ENCODE assay signal across 13 cellular contexts in the genomic region with DNA sequence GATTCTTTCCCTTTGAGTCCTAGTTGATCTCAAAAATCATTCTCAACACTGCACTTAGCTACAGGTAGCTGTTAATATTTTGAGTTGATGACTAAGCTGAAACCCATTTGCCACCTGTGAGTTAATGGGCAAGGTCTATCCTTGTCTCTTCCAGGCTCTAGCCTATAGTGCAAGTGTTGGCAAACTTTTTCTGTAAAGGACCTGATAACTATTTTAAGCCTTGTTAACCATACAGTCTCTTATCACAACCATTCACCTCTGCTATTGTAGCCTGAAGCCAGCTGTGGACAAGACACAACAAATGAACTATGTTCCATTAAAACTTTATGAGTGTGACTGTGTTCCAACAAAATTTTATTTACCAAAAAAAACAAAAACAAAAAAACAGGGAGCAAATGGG. TPM values are rescaled to one million over a fixed set of nuclear protein-coding genes. Genes with fewer than 3 reads are reported as not detected.
DNase-seq lines count a peak whose midpoint lies in the region; ATAC-seq and TF ChIP-seq lines count a peak whose summit lies in the region.
"Had no signal": no experiment of that assay in that cellular context is flagged by ENCODE, and none has a peak within 500 bp of the region (broad histone marks: within the 10 kb centered on the region; RNA-seq: fewer than 3 reads in every experiment).

No MANE protein-coding gene starts in this region.

- H3K27me3 Mint-ChIP-seq in activated naive CD4-positive, alpha-beta T cell treated with anti-CD3 and anti-CD28 coated beads, Interleukin-2, amount 10 ng/mL, durations not matched to agents 7 days and 5 days = no peaks in the 10 kb centered on the region
- H3K27me3 Mint-ChIP-seq in WTC11 (ENCODE audit: low read depth) = no peaks in the 10 kb centered on the region
- H3K27me3 Mint-ChIP-seq in stimulated activated naive CD8-positive, alpha-beta T cell treated with anti-CD3 and anti-CD28 coated beads, Interleukin-15, amount 100 ng/mL, for 72 hours = no peaks in the 10 kb centered on the region

- peaks cover 71% of the 10 kb centered on the region for H3K4me1 Mint-ChIP-seq in activated naive CD4-positive, alpha-beta T cell treated with anti-CD3 and anti-CD28 coated beads, Interleukin-2, amount 10 ng/mL, durations not matched to agents 7 days and 5 days
- 0 out of 2 replicates have a peak, but pooled peaks cover 3% of the 10 kb centered on the region for H3K4me1 Mint-ChIP-seq in WTC11
- peaks cover 82% of the 10 kb centered on the region for H3K4me1 Mint-ChIP-seq in stimulated activated naive CD8-positive, alpha-beta T cell treated with anti-CD3 and anti-CD28 coated beads, Interleukin-15, amount 100 ng/mL, for 72 hours

- ATAC-seq in WTC11 (no peak), left lobe of liver (peak; percentile 46)
- ATAC-seq in stimulated activated naive CD8-positive, alpha-beta T cell treated with anti-CD3 and anti-CD28 coated beads, Interleukin-15, amount 100 ng/mL, for 72 hours = peak; percentile 28
- ATAC-seq: left colon had no signal

- peaks cover 71% of the 10 kb centered on the region for H3K36me3 Mint-ChIP-seq in activated naive CD4-positive, alpha-beta T cell treated with anti-CD3 and anti-CD28 coated beads, Interleukin-2, amount 10 ng/mL, durations not matched to agents 7 days and 5 days
- H3K36me3 Mint-ChIP-seq in WTC11 = peaks cover 34% of the 10 kb centered on the region

- peak overlapping the region; percentile 42 for H3K27ac Mint-ChIP-seq in activated naive CD4-positive, alpha-beta T cell treated with anti-CD3 and anti-CD28 coated beads, Interleukin-2, amount 10 ng/mL, durations not matched to agents 7 days and 5 days
- H3K27ac Mint-ChIP-seq in WTC11 = 0 out of 2 replicates have a peak overlapping the region, but pooled peaks have one; percentile 25
- peak overlapping the region in 1 of 2 donors; percentile 74 for H3K27ac Mint-ChIP-seq in stimulated activated naive CD8-positive, alpha-beta T cell treated with anti-CD3 and anti-CD28 coated beads, Interleukin-15, amount 100 ng/mL, for 72 hours

- H3K4me3 Mint-ChIP-seq in activated naive CD4-positive, alpha-beta T cell treated with anti-CD3 and anti-CD28 coated beads, Interleukin-2, amount 10 ng/mL, durations not matched to agents 7 days and 5 days = no peak overlapping the region
- no peak overlapping the region for H3K4me3 Mint-ChIP-seq in WTC11
- H3K4me3 Mint-ChIP-seq in stimulated activated naive CD8-positive, alpha-beta T cell treated with anti-CD3 and anti-CD28 coated beads, Interleukin-15, amount 100 ng/mL, for 72 hours = peak overlapping the region; percentile 14 to 24

- DNase-seq in activated naive CD4-positive, alpha-beta T cell treated with anti-CD3 and anti-CD28 coated beads, Interleukin-2, amount 10 ng/mL, durations not matched to agents 7 days and 5 days = no peak
- DNase-seq in activated naive CD4-positive, alpha-beta T cell (lab: John Stamatoyannopoulos, UW) = no peak
- DNase-seq in WTC11 (ENCODE audit: low spot score) = no peak
- DNase-seq in left lobe of liver (ENCODE audit: low spot score) = no peak
- DNase-seq in stimulated activated naive CD8-positive, alpha-beta T cell treated with anti-CD3 and anti-CD28 coated beads, Interleukin-15, amount 100 ng/mL, for 72 hours = no peak
- no peak for DNase-seq in mucosa of gallbladder (ENCODE audit: low spot score)
- DNase-seq in stimulated activated CD4-positive, alpha-beta T cell treated with anti-CD3 and anti-CD28 coated beads, Interleukin-2, amount 100 ng/mL, for 24 hours = no peak
- no peak for DNase-seq in NCI-H1105 (lab: John Stamatoyannopoulos, UW)
- DNase-seq: amygdala; effector CD4-positive, alpha-beta T cell; left colon; NCI-H2081 treated with DMSO at 0.1 percent for 48 hours; nucleus accumbens had no signal

- POLR2A ChIA-PET in WTC11 (lab: Charles Lee) = no interaction called here

- CTCF ChIA-PET in activated naive CD4-positive, alpha-beta T cell treated with anti-CD3 and anti-CD28 coated beads, Interleukin-2, amount 10 ng/mL, durations not matched to agents 7 days and 5 days (lab: Charles Lee) = no interaction called here
- CTCF ChIA-PET in WTC11 (lab: Charles Lee) = no interaction called here

- TF ChIP-seq CTCF in WTC11 (IDR thresholded peaks at IDR 0.05) = no peak

- peaks cover 15% of the 10 kb centered on the region for H3K9me3 Mint-ChIP-seq in activated naive CD4-positive, alpha-beta T cell treated with anti-CD3 and anti-CD28 coated beads, Interleukin-2, amount 10 ng/mL, durations not matched to agents 7 days and 5 days
- H3K9me3 Mint-ChIP-seq in WTC11 = peaks cover 22% of the 10 kb centered on the region
- peaks cover 0 to 16% of the 10 kb centered on the region in 2 donors for H3K9me3 Mint-ChIP-seq in stimulated activated naive CD8-positive, alpha-beta T cell treated with anti-CD3 and anti-CD28 coated beads, Interleukin-15, amount 100 ng/mL, for 72 hours

TF ChIP-seq in WTC11, 78 proteins besides CTCF, POLR2A, EP300 and RAD21:
- no peak for TF ChIP-seq E2F1 (CRISPR knock-in tag; IDR thresholded peaks at IDR 0.05)
- TF ChIP-seq TEAD4 (CRISPR knock-in tag; IDR thresholded peaks at IDR 0.05) = no peak
- TF ChIP-seq JUN (CRISPR knock-in tag; IDR thresholded peaks at IDR 0.05) = no peak
- TF ChIP-seq, protein P1, sequence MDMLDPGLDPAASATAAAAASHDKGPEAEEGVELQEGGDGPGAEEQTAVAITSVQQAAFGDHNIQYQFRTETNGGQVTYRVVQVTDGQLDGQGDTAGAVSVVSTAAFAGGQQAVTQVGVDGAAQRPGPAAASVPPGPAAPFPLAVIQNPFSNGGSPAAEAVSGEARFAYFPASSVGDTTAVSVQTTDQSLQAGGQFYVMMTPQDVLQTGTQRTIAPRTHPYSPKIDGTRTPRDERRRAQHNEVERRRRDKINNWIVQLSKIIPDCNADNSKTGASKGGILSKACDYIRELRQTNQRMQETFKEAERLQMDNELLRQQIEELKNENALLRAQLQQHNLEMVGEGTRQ (CRISPR knock-in tag; IDR thresholded peaks at IDR 0.05) = no peak
- TF ChIP-seq, protein P2, sequence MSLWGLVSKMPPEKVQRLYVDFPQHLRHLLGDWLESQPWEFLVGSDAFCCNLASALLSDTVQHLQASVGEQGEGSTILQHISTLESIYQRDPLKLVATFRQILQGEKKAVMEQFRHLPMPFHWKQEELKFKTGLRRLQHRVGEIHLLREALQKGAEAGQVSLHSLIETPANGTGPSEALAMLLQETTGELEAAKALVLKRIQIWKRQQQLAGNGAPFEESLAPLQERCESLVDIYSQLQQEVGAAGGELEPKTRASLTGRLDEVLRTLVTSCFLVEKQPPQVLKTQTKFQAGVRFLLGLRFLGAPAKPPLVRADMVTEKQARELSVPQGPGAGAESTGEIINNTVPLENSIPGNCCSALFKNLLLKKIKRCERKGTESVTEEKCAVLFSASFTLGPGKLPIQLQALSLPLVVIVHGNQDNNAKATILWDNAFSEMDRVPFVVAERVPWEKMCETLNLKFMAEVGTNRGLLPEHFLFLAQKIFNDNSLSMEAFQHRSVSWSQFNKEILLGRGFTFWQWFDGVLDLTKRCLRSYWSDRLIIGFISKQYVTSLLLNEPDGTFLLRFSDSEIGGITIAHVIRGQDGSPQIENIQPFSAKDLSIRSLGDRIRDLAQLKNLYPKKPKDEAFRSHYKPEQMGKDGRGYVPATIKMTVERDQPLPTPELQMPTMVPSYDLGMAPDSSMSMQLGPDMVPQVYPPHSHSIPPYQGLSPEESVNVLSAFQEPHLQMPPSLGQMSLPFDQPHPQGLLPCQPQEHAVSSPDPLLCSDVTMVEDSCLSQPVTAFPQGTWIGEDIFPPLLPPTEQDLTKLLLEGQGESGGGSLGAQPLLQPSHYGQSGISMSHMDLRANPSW (CRISPR knock-in tag; conservative IDR thresholded peaks at IDR 0.05; ENCODE audit: low read depth) = no peak
- TF ChIP-seq FOXJ3 (CRISPR knock-in tag; IDR thresholded peaks at IDR 0.05; ENCODE audit: borderline replicate concordance) = no peak
- TF ChIP-seq ZNF396 (CRISPR knock-in tag; IDR thresholded peaks at IDR 0.05; ENCODE audit: borderline replicate concordance) = no peak
- TF ChIP-seq RELA (CRISPR knock-in tag; IDR thresholded peaks at IDR 0.05; ENCODE audit: borderline replicate concordance) = no peak
- TF ChIP-seq ZNF138 (CRISPR knock-in tag; conservative IDR thresholded peaks at IDR 0.05) = no peak
- TF ChIP-seq MXD4 (CRISPR knock-in tag; IDR thresholded peaks at IDR 0.05; ENCODE audit: borderline replicate concordance) = no peak
- no peak for TF ChIP-seq ZNF671 (CRISPR knock-in tag; IDR thresholded peaks at IDR 0.05)
- TF ChIP-seq NFE2L1 (CRISPR knock-in tag; IDR thresholded peaks at IDR 0.05) = no peak
- no peak for TF ChIP-seq MYBL2 (CRISPR knock-in tag; IDR thresholded peaks at IDR 0.05)

RNA-seq across cellular contexts. Expression of gene RAP1B, which starts 19.4 kb away (rescaled TPM):
- total RNA-seq in WTC11 (2021) = 82.3 to 86.9 TPM (median 84.3 TPM) in 3 replicates
- total RNA-seq in left lobe of liver = 48.1 TPM
- total RNA-seq in mucosa of gallbladder = 111 TPM

RNA-seq across cellular contexts. Expression of gene NUP107, which starts 56.7 kb away (rescaled TPM):
- total RNA-seq in WTC11 (2021) (117 to 132 TPM (median 120 TPM) in 3 replicates), left lobe of liver (12.4 TPM), mucosa of gallbladder (24.8 TPM)

Comparison
In these comparisons a context has a peak if more than half of its experiments do, and no peak if none do; other contexts are left out.
1. H3K4me3 Mint-ChIP-seq: peak in stimulated activated naive CD8-positive, alpha-beta T cell treated with anti-CD3 and anti-CD28 coated beads, Interleukin-15, amount 100 ng/mL, for 72 hours (2 of 2); none in activated naive CD4-positive, alpha-beta T cell treated with anti-CD3 and anti-CD28 coated beads, Interleukin-2, amount 10 ng/mL, durations not matched to agents 7 days and 5 days (single experiment) and WTC11 (single experiment).